Comparison of ENCODE assay signal across 3 cellular contexts in genomic region chr9:81225586-81225985, GRCh38.
TF ChIP-seq lines count a peak whose summit lies in the region.

No MANE protein-coding gene starts in this region.

TF ChIP-seq in IMR-90, 13 proteins besides CTCF, POLR2A, EP300 and RAD21:
- TF ChIP-seq CEBPB (IDR thresholded peaks at IDR 0.05; ENCODE audit: low read depth, low read length) = peak; percentile 36
- TF ChIP-seq RCOR1 (IDR thresholded peaks at IDR 0.05; ENCODE audit: insufficient replicate concordance, low read length) = no peak

TF ChIP-seq in H1, 55 proteins besides CTCF, POLR2A, EP300 and RAD21:
- peak; percentile 45; the same call in 1 of the 2 replicates for TF ChIP-seq CEBPB (IDR thresholded peaks at IDR 0.05; ENCODE audit: low read depth, low read length)
- TF ChIP-seq RFX5 (IDR thresholded peaks at IDR 0.05; ENCODE audit: borderline replicate concordance, low read depth, low read length) = no peak
TF ChIP-seq in H1: peak in this region for 1.

TF ChIP-seq in HepG2, 621 proteins besides CTCF, POLR2A, EP300 and RAD21:
- no peak for TF ChIP-seq ZNF513 (CRISPR knock-in tag; conservative IDR thresholded peaks at IDR 0.05)
- no peak for TF ChIP-seq PRMT3 (CRISPR knock-in tag; IDR thresholded peaks at IDR 0.05; ENCODE audit: borderline replicate concordance, low read depth)
- no peak for TF ChIP-seq CENPBD1 (CRISPR knock-in tag; IDR thresholded peaks at IDR 0.05; ENCODE audit: borderline replicate concordance, low read depth)
- TF ChIP-seq CEBPG (CRISPR knock-in tag; IDR thresholded peaks at IDR 0.05) = 0 out of 2 replicates have a peak, but pooled peaks have one; percentile 11
- TF ChIP-seq FOXM1 (CRISPR knock-in tag; IDR thresholded peaks at IDR 0.05) = no peak
- no peak for TF ChIP-seq TERF1 (CRISPR knock-in tag; IDR thresholded peaks at IDR 0.05)
- no peak for TF ChIP-seq HOXD1 (CRISPR knock-in tag; IDR thresholded peaks at IDR 0.05)
- TF ChIP-seq THRA (CRISPR knock-in tag; IDR thresholded peaks at IDR 0.05; ENCODE audit: borderline replicate concordance) = no peak
- no peak for TF ChIP-seq ZNF30 (CRISPR knock-in tag; IDR thresholded peaks at IDR 0.05)
- no peak for TF ChIP-seq ZNF704 (CRISPR knock-in tag; IDR thresholded peaks at IDR 0.05; ENCODE audit: borderline replicate concordance)
- no peak for TF ChIP-seq ARID5B (CRISPR knock-in tag; IDR thresholded peaks at IDR 0.05)
- TF ChIP-seq ZNF720 (CRISPR knock-in tag; IDR thresholded peaks at IDR 0.05) = no peak
- TF ChIP-seq DDIT3 (CRISPR knock-in tag; IDR thresholded peaks at IDR 0.05) = no peak
- no peak for TF ChIP-seq RCOR2 (CRISPR knock-in tag; IDR thresholded peaks at IDR 0.05)
- TF ChIP-seq ZNF577 (CRISPR knock-in tag; IDR thresholded peaks at IDR 0.05; ENCODE audit: borderline replicate concordance, low read depth) = no peak
- no peak for TF ChIP-seq IRX3 (CRISPR knock-in tag; IDR thresholded peaks at IDR 0.05; ENCODE audit: borderline replicate concordance, low read depth)
- no peak for TF ChIP-seq SOX13 (IDR thresholded peaks at IDR 0.05)
- TF ChIP-seq SOX13 (CRISPR knock-in tag; conservative IDR thresholded peaks at IDR 0.05 in 1 of 2, IDR thresholded peaks at IDR 0.05 in 1 of 2) = peak in 1 of 2 experiments; percentile 67; a peak in 2 of 4 replicates
- TF ChIP-seq ZNF292 (CRISPR knock-in tag; IDR thresholded peaks at IDR 0.05; ENCODE audit: borderline replicate concordance, low read depth) = no peak
